ENCODE assay signal across 1 cellular context in the genomic region with DNA sequence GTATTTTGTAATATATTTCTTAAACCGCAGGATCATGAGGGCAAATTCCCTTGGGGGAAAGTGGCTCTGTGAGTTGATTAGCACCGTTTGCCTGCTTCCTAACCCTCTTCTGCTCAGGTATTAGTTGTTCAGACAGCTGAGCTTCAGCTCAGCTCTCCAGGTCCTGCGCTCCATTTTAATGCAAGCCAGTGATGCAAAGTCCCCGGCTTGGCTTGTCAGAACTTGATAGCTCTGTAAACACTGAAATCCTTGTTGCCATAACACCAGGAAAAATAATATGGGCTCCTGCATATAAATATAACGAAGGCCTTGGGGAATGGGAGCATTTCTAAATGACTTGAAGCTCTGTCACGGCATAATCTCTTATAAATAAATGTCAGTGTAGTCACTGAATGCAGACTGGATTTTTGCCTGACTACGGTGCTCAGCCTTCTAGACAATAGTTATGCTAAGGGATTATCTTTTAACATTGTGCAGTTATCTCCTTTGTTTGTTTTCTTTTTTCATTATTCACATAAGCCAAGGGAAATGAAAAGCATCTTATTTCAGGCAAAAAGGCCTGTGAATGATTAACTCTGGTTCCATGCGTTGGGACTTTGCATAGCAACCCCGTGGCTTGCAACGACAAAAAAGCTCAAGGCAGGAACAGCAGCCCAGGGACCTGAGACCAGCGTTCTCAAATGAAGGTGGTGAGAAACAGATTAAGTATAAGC.
A peak's percentile ranks its signal among the peaks of the same experiment; 100 is the strongest.
TF ChIP-seq lines count a peak whose summit lies in the region.

No MANE protein-coding gene starts in this region.

TF ChIP-seq in HepG2, 621 proteins besides CTCF, POLR2A, EP300 and RAD21 (continued from another document):
- TF ChIP-seq, protein P1, sequence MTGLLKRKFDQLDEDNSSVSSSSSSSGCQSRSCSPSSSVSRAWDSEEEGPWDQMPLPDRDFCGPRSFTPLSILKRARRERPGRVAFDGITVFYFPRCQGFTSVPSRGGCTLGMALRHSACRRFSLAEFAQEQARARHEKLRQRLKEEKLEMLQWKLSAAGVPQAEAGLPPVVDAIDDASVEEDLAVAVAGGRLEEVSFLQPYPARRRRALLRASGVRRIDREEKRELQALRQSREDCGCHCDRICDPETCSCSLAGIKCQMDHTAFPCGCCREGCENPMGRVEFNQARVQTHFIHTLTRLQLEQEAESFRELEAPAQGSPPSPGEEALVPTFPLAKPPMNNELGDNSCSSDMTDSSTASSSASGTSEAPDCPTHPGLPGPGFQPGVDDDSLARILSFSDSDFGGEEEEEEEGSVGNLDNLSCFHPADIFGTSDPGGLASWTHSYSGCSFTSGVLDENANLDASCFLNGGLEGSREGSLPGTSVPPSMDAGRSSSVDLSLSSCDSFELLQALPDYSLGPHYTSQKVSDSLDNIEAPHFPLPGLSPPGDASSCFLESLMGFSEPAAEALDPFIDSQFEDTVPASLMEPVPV (CRISPR knock-in tag; IDR thresholded peaks at IDR 0.05): no peak
- TF ChIP-seq ELF1 (CRISPR knock-in tag; IDR thresholded peaks at IDR 0.05): no peak
- no peak for TF ChIP-seq BRF2 (CRISPR knock-in tag; IDR thresholded peaks at IDR 0.05)
- peak; percentile 64 for TF ChIP-seq SIX1 (CRISPR knock-in tag; IDR thresholded peaks at IDR 0.05; ENCODE audit: borderline replicate concordance)
- peak in 1 of 2 experiments; percentile 62; a peak in 1 of 4 replicates for TF ChIP-seq KLF16 (CRISPR knock-in tag; IDR thresholded peaks at IDR 0.05)
- TF ChIP-seq PBX2 (CRISPR knock-in tag; IDR thresholded peaks at IDR 0.05): peak; percentile 38
- 0 out of 2 replicates have a peak, but pooled peaks have one; percentile 20 for TF ChIP-seq GATAD1 (CRISPR knock-in tag; IDR thresholded peaks at IDR 0.05)
- TF ChIP-seq YY1 (IDR thresholded peaks at IDR 0.05; ENCODE audit: insufficient read depth, insufficient replicate concordance, low read depth, low read length): peak; percentile 64
- no peak for TF ChIP-seq NR2F1 (CRISPR knock-in tag; IDR thresholded peaks at IDR 0.05)
- no peak for TF ChIP-seq HNRNPL (IDR thresholded peaks at IDR 0.05; ENCODE audit: low read depth, low read length)
- no peak for TF ChIP-seq ZSCAN20 (CRISPR knock-in tag; IDR thresholded peaks at IDR 0.05; ENCODE audit: borderline replicate concordance)
- 0 out of 2 replicates have a peak, but pooled peaks have one; percentile 46 for TF ChIP-seq TP53 (CRISPR knock-in tag; conservative IDR thresholded peaks at IDR 0.05)
- no peak for TF ChIP-seq SRSF4 (IDR thresholded peaks at IDR 0.05; ENCODE audit: low read depth, low read length, poor library complexity, severe bottlenecking)
- peak; percentile 28; the same call in 1 of the 2 replicates for TF ChIP-seq SNAPC2 (CRISPR knock-in tag; IDR thresholded peaks at IDR 0.05)
- TF ChIP-seq POGZ (CRISPR knock-in tag; IDR thresholded peaks at IDR 0.05): peak; percentile 50
- 0 out of 2 replicates have a peak, but pooled peaks have one; percentile 27 for TF ChIP-seq FOXK1 (CRISPR knock-in tag; IDR thresholded peaks at IDR 0.05; ENCODE audit: borderline replicate concordance, low read depth)
- TF ChIP-seq POLR2AphosphoS5 (IDR thresholded peaks at IDR 0.05; ENCODE audit: low read depth, low read length): peak; percentile 51
- peak; percentile 66 for TF ChIP-seq FOXA3 (CRISPR knock-in tag; IDR thresholded peaks at IDR 0.05)
- TF ChIP-seq, protein P2, sequence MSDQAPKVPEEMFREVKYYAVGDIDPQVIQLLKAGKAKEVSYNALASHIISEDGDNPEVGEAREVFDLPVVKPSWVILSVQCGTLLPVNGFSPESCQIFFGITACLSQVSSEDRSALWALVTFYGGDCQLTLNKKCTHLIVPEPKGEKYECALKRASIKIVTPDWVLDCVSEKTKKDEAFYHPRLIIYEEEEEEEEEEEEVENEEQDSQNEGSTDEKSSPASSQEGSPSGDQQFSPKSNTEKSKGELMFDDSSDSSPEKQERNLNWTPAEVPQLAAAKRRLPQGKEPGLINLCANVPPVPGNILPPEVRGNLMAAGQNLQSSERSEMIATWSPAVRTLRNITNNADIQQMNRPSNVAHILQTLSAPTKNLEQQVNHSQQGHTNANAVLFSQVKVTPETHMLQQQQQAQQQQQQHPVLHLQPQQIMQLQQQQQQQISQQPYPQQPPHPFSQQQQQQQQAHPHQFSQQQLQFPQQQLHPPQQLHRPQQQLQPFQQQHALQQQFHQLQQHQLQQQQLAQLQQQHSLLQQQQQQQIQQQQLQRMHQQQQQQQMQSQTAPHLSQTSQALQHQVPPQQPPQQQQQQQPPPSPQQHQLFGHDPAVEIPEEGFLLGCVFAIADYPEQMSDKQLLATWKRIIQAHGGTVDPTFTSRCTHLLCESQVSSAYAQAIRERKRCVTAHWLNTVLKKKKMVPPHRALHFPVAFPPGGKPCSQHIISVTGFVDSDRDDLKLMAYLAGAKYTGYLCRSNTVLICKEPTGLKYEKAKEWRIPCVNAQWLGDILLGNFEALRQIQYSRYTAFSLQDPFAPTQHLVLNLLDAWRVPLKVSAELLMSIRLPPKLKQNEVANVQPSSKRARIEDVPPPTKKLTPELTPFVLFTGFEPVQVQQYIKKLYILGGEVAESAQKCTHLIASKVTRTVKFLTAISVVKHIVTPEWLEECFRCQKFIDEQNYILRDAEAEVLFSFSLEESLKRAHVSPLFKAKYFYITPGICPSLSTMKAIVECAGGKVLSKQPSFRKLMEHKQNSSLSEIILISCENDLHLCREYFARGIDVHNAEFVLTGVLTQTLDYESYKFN (CRISPR knock-in tag; conservative IDR thresholded peaks at IDR 0.05): peak; percentile 84
- TF ChIP-seq PITX1 (CRISPR knock-in tag; IDR thresholded peaks at IDR 0.05): no peak; the same call in 1 of the 2 replicates
- TF ChIP-seq, protein P3, sequence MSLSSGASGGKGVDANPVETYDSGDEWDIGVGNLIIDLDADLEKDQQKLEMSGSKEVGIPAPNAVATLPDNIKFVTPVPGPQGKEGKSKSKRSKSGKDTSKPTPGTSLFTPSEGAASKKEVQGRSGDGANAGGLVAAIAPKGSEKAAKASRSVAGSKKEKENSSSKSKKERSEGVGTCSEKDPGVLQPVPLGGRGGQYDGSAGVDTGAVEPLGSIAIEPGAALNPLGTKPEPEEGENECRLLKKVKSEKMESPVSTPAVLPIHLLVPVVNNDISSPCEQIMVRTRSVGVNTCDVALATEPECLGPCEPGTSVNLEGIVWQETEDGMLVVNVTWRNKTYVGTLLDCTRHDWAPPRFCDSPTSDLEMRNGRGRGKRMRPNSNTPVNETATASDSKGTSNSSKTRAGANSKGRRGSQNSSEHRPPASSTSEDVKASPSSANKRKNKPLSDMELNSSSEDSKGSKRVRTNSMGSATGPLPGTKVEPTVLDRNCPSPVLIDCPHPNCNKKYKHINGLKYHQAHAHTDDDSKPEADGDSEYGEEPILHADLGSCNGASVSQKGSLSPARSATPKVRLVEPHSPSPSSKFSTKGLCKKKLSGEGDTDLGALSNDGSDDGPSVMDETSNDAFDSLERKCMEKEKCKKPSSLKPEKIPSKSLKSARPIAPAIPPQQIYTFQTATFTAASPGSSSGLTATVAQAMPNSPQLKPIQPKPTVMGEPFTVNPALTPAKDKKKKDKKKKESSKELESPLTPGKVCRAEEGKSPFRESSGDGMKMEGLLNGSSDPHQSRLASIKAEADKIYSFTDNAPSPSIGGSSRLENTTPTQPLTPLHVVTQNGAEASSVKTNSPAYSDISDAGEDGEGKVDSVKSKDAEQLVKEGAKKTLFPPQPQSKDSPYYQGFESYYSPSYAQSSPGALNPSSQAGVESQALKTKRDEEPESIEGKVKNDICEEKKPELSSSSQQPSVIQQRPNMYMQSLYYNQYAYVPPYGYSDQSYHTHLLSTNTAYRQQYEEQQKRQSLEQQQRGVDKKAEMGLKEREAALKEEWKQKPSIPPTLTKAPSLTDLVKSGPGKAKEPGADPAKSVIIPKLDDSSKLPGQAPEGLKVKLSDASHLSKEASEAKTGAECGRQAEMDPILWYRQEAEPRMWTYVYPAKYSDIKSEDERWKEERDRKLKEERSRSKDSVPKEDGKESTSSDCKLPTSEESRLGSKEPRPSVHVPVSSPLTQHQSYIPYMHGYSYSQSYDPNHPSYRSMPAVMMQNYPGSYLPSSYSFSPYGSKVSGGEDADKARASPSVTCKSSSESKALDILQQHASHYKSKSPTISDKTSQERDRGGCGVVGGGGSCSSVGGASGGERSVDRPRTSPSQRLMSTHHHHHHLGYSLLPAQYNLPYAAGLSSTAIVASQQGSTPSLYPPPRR (CRISPR knock-in tag; IDR thresholded peaks at IDR 0.05; ENCODE audit: borderline replicate concordance): 0 out of 2 replicates have a peak, but pooled peaks have one; percentile 33
- TF ChIP-seq ARID5B (CRISPR knock-in tag; IDR thresholded peaks at IDR 0.05): peak; percentile 64; the same call in 1 of the 2 replicates
- TF ChIP-seq TFE3 (CRISPR knock-in tag; IDR thresholded peaks at IDR 0.05): peak; percentile 33; the same call in 1 of the 2 replicates
- no peak for TF ChIP-seq MYPOP (CRISPR knock-in tag; IDR thresholded peaks at IDR 0.05)
- no peak for TF ChIP-seq ZNF749 (CRISPR knock-in tag; IDR thresholded peaks at IDR 0.05; ENCODE audit: borderline replicate concordance)
- peak; percentile 56 for TF ChIP-seq CEBPG (CRISPR knock-in tag; IDR thresholded peaks at IDR 0.05)
- peak; percentile 56 for TF ChIP-seq BCL6 (CRISPR knock-in tag; IDR thresholded peaks at IDR 0.05)
- TF ChIP-seq ZNF784 (CRISPR knock-in tag; IDR thresholded peaks at IDR 0.05; ENCODE audit: borderline replicate concordance): no peak
- peak; percentile 34 for TF ChIP-seq SMAD3 (CRISPR knock-in tag; IDR thresholded peaks at IDR 0.05)
